ENCODE assay signal across 1 cellular context in the genomic region with DNA sequence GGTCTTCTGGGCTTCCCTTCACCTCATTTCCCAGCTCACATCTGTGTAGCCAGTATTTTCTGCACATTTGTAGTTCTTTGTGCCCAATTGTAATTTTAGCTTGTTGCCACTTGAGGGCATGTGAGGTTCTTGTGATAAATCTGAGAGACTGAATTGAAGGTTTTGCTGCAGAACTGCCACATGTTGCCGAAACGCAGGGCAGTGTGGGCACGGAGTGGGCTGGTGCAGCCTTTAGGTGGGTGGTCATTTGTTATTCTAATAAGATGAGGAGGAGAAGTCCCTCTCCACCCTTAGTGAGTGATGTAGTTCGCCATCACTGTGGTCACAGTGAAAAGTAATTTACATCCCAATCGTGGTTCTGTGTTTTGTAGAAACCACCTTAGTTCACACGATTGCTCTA.
TF ChIP-seq lines count a peak whose summit lies in the region.

No MANE protein-coding gene starts in this region.

TF ChIP-seq in WTC11, 78 proteins besides CTCF, POLR2A, EP300 and RAD21 (continued from another document):
- TF ChIP-seq, protein P1, sequence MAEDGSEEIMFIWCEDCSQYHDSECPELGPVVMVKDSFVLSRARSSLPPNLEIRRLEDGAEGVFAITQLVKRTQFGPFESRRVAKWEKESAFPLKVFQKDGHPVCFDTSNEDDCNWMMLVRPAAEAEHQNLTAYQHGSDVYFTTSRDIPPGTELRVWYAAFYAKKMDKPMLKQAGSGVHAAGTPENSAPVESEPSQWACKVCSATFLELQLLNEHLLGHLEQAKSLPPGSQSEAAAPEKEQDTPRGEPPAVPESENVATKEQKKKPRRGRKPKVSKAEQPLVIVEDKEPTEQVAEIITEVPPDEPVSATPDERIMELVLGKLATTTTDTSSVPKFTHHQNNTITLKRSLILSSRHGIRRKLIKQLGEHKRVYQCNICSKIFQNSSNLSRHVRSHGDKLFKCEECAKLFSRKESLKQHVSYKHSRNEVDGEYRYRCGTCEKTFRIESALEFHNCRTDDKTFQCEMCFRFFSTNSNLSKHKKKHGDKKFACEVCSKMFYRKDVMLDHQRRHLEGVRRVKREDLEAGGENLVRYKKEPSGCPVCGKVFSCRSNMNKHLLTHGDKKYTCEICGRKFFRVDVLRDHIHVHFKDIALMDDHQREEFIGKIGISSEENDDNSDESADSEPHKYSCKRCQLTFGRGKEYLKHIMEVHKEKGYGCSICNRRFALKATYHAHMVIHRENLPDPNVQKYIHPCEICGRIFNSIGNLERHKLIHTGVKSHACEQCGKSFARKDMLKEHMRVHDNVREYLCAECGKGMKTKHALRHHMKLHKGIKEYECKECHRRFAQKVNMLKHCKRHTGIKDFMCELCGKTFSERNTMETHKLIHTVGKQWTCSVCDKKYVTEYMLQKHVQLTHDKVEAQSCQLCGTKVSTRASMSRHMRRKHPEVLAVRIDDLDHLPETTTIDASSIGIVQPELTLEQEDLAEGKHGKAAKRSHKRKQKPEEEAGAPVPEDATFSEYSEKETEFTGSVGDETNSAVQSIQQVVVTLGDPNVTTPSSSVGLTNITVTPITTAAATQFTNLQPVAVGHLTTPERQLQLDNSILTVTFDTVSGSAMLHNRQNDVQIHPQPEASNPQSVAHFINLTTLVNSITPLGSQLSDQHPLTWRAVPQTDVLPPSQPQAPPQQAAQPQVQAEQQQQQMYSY (CRISPR knock-in tag; IDR thresholded peaks at IDR 0.05) = no peak
- TF ChIP-seq ETV6 (CRISPR knock-in tag; IDR thresholded peaks at IDR 0.05) (no peak), ESRRA (CRISPR knock-in tag; IDR thresholded peaks at IDR 0.05; ENCODE audit: borderline replicate concordance) (no peak)
